In the genomic region with DNA sequence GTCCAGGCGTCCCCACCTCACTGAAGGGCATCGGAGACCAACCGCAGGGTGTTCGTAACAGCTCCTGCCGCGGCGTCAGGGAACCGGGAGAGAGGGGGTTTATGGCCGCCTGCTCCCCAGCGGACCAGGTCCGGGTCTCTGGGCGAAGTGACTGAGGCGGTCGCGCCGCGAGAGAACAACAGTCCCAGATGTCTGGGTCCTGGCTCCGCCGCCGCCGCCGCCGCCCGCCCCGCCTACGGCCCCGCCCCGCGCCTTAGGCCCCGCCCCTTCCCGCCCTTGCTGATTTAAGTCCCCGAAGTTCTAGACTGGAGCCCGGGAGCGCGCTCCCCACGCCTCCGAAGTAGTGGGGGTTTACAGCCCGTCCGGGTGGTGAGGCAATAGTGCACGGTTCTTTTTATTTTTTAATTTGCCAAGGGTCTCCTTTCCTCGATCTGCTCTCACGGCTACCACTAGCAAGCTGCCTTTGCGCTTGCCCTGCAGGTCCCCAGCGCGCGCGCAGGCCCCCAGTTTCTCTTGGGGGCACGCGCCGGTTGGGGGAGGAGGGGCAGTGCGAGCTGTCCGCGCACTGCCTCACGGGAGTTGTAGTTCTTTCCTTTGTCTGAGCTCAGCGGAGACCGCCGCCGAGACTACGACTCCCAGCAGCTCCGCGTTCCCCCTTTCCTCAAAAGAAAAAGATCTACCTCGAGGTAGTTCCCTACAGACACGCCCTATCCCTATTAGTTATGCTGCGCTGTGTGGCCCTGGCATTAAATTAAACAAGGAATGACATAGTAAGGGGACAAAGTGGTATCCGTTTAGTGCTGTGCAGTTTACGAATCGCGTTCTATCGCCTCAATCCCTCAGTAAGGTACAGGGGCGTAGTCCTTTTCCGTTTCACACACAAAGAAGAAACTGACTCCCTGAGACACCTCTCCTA, we compare ENCODE assay signal across 8 cellular contexts. TPM values are rescaled to one million over a fixed set of nuclear protein-coding genes. Genes with fewer than 3 reads are reported as not detected.
DNase-seq lines count a peak whose midpoint lies in the region; ATAC-seq and TF ChIP-seq lines count a peak whose summit lies in the region.

PGM2L1 (minus strand) TSS at position 190 of the 916 bp plus-strand sequence. CDS start 272 bp downstream, outside the sequence.

- H3K9me3 ChIP-seq in mucosa of descending colon: no peaks in the 10 kb centered on the region

- intact Hi-C loops in mucosa of descending colon (cut with DNase I, micrococcal nuclease): no loop called here

- no peaks in the 10 kb centered on the region for H3K36me3 Mint-ChIP-seq in IgD-negative memory B cell

- H3K4me1 Mint-ChIP-seq in IgD-negative memory B cell: peaks cover 0 to 9% (median 7%) of the 10 kb centered on the region in 3 donors

- TF ChIP-seq CTCF in epithelial cell of proximal tubule (conservative IDR thresholded peaks at IDR 0.05; ENCODE audit: low read depth, low read length) (no peak), mucosa of descending colon (IDR thresholded peaks at IDR 0.05) (no peak)

- peak within 1 kb of the TSS; percentile 53 to 100 (median 84) for H3K27ac Mint-ChIP-seq in IgD-negative memory B cell

- ATAC-seq in GM21576 (IDR thresholded peaks at IDR 0.05; ENCODE audit: unreplicated experiment) (peak; percentile 90), mucosa of descending colon (peak; percentile 95)

- DNase-seq in DMS153 (lab: John Stamatoyannopoulos, UW) (peak; percentile 95), OCI-M1 (lab: John Stamatoyannopoulos, UW) (peak; percentile 100), activated T-cell treated with anti-CD3 and anti-CD28 coated beads for 48 hours (ENCODE audit: low read depth) (peak; percentile 88), epithelial cell of proximal tubule (ENCODE audit: low read depth) (no peak), mucosa of descending colon (peak; percentile 94 to 98 (median 96))
- DNase-seq in stimulated activated CD8-positive, alpha-beta memory T cell treated with anti-CD3 and anti-CD28 coated beads, Interleukin-4, amount 100 ng/mL, for 1 hour (ENCODE audit: low read depth in 2 of 2, low spot score in 1 of 2): peak; percentile 83 to 85

- peaks cover 7% of the 10 kb centered on the region for H3K4me1 ChIP-seq in mucosa of descending colon (ENCODE audit: low read depth)

- H3K4me3 ChIP-seq in epithelial cell of proximal tubule (ENCODE audit: low read depth, low read length) (peak within 1 kb of the TSS; percentile 96), mucosa of descending colon (peak within 1 kb of the TSS; percentile 76)

- no peaks in the 10 kb centered on the region for H3K27me3 Mint-ChIP-seq in IgD-negative memory B cell

- peak within 1 kb of the TSS; percentile 90 to 100 (median 98) for H3K4me3 Mint-ChIP-seq in IgD-negative memory B cell

- no peaks in the 10 kb centered on the region for H3K9me3 Mint-ChIP-seq in IgD-negative memory B cell

- H3K36me3 ChIP-seq in mucosa of descending colon (ENCODE audit: low read depth): no peaks in the 10 kb centered on the region

RNA-seq across cellular contexts. Expression of gene PGM2L1, which starts in this region (rescaled TPM):
- polyA plus RNA-seq in IgD-negative memory B cell: 5.2 TPM
- total RNA-seq in epithelial cell of proximal tubule (10.0 and 10.3 TPM in 2 replicates), mucosa of descending colon (10 to 100 TPM in 2 of 3 donors, 1 to 10 TPM in 1; 8.3 to 12.2 (median 12.0) TPM)
